In genomic region chr1:112701227-112702066, GRCh38 we compare ENCODE assay signal across 9 cellular contexts. TPM values are rescaled to one million over a fixed set of nuclear protein-coding genes. Genes with fewer than 3 reads are reported as not detected.
DNase-seq lines count a peak whose midpoint lies in the region; ATAC-seq, FAIRE-seq and TF ChIP-seq lines count a peak whose summit lies in the region.
"Had no signal": no experiment of that assay in that cellular context is flagged by ENCODE, and none has a peak within 500 bp of the region (broad histone marks: within the 10 kb centered on the region; RNA-seq: fewer than 3 reads in every experiment).

No MANE protein-coding gene starts in this region.

- no peak for FAIRE-seq in GM12878 (lab: Jason Lieb, UNC)
- FAIRE-seq: bronchial epithelial cell had no signal

- no peaks in the 10 kb centered on the region for H3K9me3 ChIP-seq in GM12878 (replicated peaks; ENCODE audit: control insufficient read depth, insufficient read depth, low read length)
- no peaks in the 10 kb centered on the region for H3K9me3 ChIP-seq in thymus (ENCODE audit: control insufficient read depth)

- H4K20me1 ChIP-seq in GM12878 (ENCODE audit: control insufficient read depth, insufficient read depth), result no peaks in the 10 kb centered on the region

- in situ Hi-C loops in GM12878 (cut with MboI), result no loop called here

- no peak overlapping the region for H3K9ac ChIP-seq in GM12878 (ENCODE audit: control insufficient read depth, insufficient read depth, low read length)

- no peak for TF ChIP-seq EP300 in GM12878 (IDR thresholded peaks at IDR 0.05; ENCODE audit: borderline replicate concordance in 1 of 2, control insufficient read depth in 1 of 2, low read depth in 2 of 2, low read length in 2 of 2)

- peaks cover 32% of the 10 kb centered on the region for H3K36me3 Mint-ChIP-seq in activated CD4-positive, alpha-beta T cell treated with anti-CD3 and anti-CD28 coated beads, Interleukin-2, amount 10 ng/mL, durations not matched to agents 24 days and 14 days (ENCODE audit: low read depth)

- POLR2A ChIA-PET in GM12878 (lab: Charles Lee), result interaction anchor here (0.6 to 1.3 kb wide), 3 partner anchors 13 to 30 kb away, joined by 3 to 4 read pairs (median 3); no protein-coding TSS in a partner anchor

- TF ChIP-seq CTCF in GM12878 (IDR thresholded peaks at IDR 0.05 in 2 of 3, conservative IDR thresholded peaks at IDR 0.05 in 1 of 3; ENCODE audit: control insufficient read depth in 2 of 3, extremely low read depth in 1 of 3, insufficient read depth in 1 of 3, low read depth in 3 of 3, low read length in 3 of 3), result no peak

- 79% methylated on average over 17 of the region's 17 CpGs for WGBS in GM12878 (ENCODE audit: insufficient coverage, insufficient replicate concordance, low lambda C conversion rate, missing lambda C conversion rate)
- WGBS in thymus, result 92% methylated on average over 17 of the region's 17 CpGs

- DNase-seq in activated CD4-positive, alpha-beta T cell treated with anti-CD3 and anti-CD28 coated beads, Interleukin-2, amount 10 ng/mL, durations not matched to agents 24 days and 14 days, result no peak
- no peak for DNase-seq in activated CD4-positive, alpha-beta T cell treated with anti-CD3 and anti-CD28 coated beads, Interleukin-2, amount 50 U/mL, for 4 hours
- DNase-seq in GM12878 (ENCODE audit: low read depth, low spot score), result no peak
- peak; percentile 64 for DNase-seq in mesenteric fat pad (ENCODE audit: low spot score)
- no peak for DNase-seq in midbrain (lab: John Stamatoyannopoulos, UW)

- peak overlapping the region; percentile 62 for H3K27ac ChIP-seq in GM12878 (ENCODE audit: control insufficient read depth, insufficient read depth)
- peak overlapping the region; percentile 47 for H3K27ac ChIP-seq in thymus (ENCODE audit: low read depth)

- H3K4me2 ChIP-seq in GM12878 (ENCODE audit: control insufficient read depth, insufficient read depth), result no peak overlapping the region; the same call in 1 of the 2 replicates

- no peaks in the 10 kb centered on the region for H3K27me3 Mint-ChIP-seq in activated CD4-positive, alpha-beta T cell treated with anti-CD3 and anti-CD28 coated beads, Interleukin-2, amount 10 ng/mL, durations not matched to agents 24 days and 14 days

- ATAC-seq in GM12878 (no peak), HG02759 (IDR thresholded peaks at IDR 0.05; ENCODE audit: unreplicated experiment) (no peak), esophagus mucosa (no peak)

- H3K79me2 ChIP-seq in GM12878 (ENCODE audit: control insufficient read depth, insufficient read depth, low read length), result peaks cover 28% of the 10 kb centered on the region

- no peaks in the 10 kb centered on the region for H3K9me3 Mint-ChIP-seq in activated CD4-positive, alpha-beta T cell treated with anti-CD3 and anti-CD28 coated beads, Interleukin-2, amount 10 ng/mL, durations not matched to agents 24 days and 14 days

- TF ChIP-seq RAD21 in GM12878 (IDR thresholded peaks at IDR 0.05; ENCODE audit: insufficient read depth, low read depth, low read length), result no peak

- H3K4me1 ChIP-seq in GM12878 (ENCODE audit: control insufficient read depth, insufficient read depth, low read length) (peaks cover 34% of the 10 kb centered on the region), thymus (ENCODE audit: control insufficient read depth, insufficient read depth, low read length) (peaks cover 12% of the 10 kb centered on the region)

- no peak overlapping the region for H3K4me3 ChIP-seq in GM12878
- H3K4me3 ChIP-seq in thymus (ENCODE audit: low read length), result no peak overlapping the region

- H2AFZ ChIP-seq in GM12878 (ENCODE audit: control insufficient read depth, low read depth, low read length), result no peak overlapping the region

- H3K27me3 ChIP-seq in GM12878 (replicated peaks in 1 of 2; ENCODE audit: control insufficient read depth in 2 of 2, insufficient read depth in 2 of 2, low read length in 1 of 2) (no peaks in the 10 kb centered on the region), thymus (ENCODE audit: control insufficient read depth, insufficient read depth) (no peaks in the 10 kb centered on the region)

- H3K4me1 Mint-ChIP-seq in activated CD4-positive, alpha-beta T cell treated with anti-CD3 and anti-CD28 coated beads, Interleukin-2, amount 10 ng/mL, durations not matched to agents 24 days and 14 days, result peaks cover 68% of the 10 kb centered on the region

- CTCF ChIA-PET in GM12878 (lab: Yijun Ruan, JAX), result interaction anchor here (0.7 to 5.6 kb wide), 5 partner anchors 14 to 307 kb away, joined by 3 to 48 read pairs (median 3); partner anchors contain the start of gene PPM1J

- intact Hi-C loops in activated CD4-positive, alpha-beta T cell treated with anti-CD3 and anti-CD28 coated beads, Interleukin-2, amount 10 ng/mL, durations not matched to agents 24 days and 14 days (cut with micrococcal nuclease), result no loop called here
- intact Hi-C loops in GM12878 (cut with micrococcal nuclease; ENCODE audit: unreplicated experiment), result no loop called here

- no peak; the same call in 1 of the 2 replicates for TF ChIP-seq POLR2A in GM12878 (IDR thresholded peaks at IDR 0.05; ENCODE audit: low read depth, low read length)

- RAD21 ChIA-PET in GM12878 (lab: Charles Lee; ENCODE audit: unreplicated experiment), result interaction anchor here (1.3 to 4.1 kb wide), 3 partner anchors 14 to 65 kb away, joined by 8 to 42 read pairs (median 14); partner anchors contain the start of genes MOV10 and PPM1J

- no TSS peak for BruUV-seq in GM12878 (replicated peaks; lab: Mats Ljungman, UMichigan)

- SMC1A ChIA-PET in GM12878 (lab: Charles Lee; ENCODE audit: uncharacterized antibody, unreplicated experiment), result interaction anchor here (0.9 to 4.0 kb wide), 5 partner anchors 22 to 239 kb away, joined by 3 to 28 read pairs (median 3); partner anchors contain the start of gene MOV10

- H3K27ac Mint-ChIP-seq in activated CD4-positive, alpha-beta T cell treated with anti-CD3 and anti-CD28 coated beads, Interleukin-2, amount 10 ng/mL, durations not matched to agents 24 days and 14 days, result peak overlapping the region; percentile 94

- H3K4me3 Mint-ChIP-seq in activated CD4-positive, alpha-beta T cell treated with anti-CD3 and anti-CD28 coated beads, Interleukin-2, amount 10 ng/mL, durations not matched to agents 24 days and 14 days, result peak overlapping the region; percentile 70

- H3K36me3 ChIP-seq in GM12878 (ENCODE audit: control insufficient read depth in 2 of 2, insufficient read depth in 2 of 2, low read length in 1 of 2) (peaks cover 0 to 18% of the 10 kb centered on the region in 2 experiments; a peak in 3 of 4 replicates), thymus (ENCODE audit: control insufficient read depth, insufficient read depth) (peaks cover 30% of the 10 kb centered on the region)

RNA-seq across cellular contexts. Expression of gene RHOC, which starts 5.5 kb away (rescaled TPM):
- total RNA-seq in activated CD4-positive, alpha-beta T cell treated with anti-CD3 and anti-CD28 coated beads, Interleukin-2, amount 10 ng/mL, durations not matched to agents 24 days and 14 days, result 48.5 and 53.4 TPM in 2 replicates
- 33.4 and 48.0 TPM in 2 replicates for total RNA-seq in GM12878 (2013; cell fraction: nucleolus; rRNA removed)
- total RNA-seq in GM12878 (2014; rRNA removed), result 178 and 187 TPM in 2 replicates
- total RNA-seq in GM12878 (2014; rRNA removed; fragmentation: Illumina TruSeq; extraction: Trizol), result 183 TPM in 2 replicates
- total RNA-seq in GM12878 (2021), result 138 and 142 TPM in 2 replicates
- 130 TPM for polyA plus RNA-seq in GM12878 (2011; ENCODE audit: low read depth)
- polyA plus RNA-seq in GM12878 (2011; rRNA removed), result 258 and 371 TPM in 2 replicates
- 673 and 682 TPM in 2 replicates for polyA plus RNA-seq in GM12878 (2011; cell fraction: cytosol; rRNA removed)
- polyA plus RNA-seq in GM12878 (2011; cell fraction: nucleus; rRNA removed), result 302 and 356 TPM in 2 replicates
- 211 and 224 TPM in 2 replicates for polyA plus RNA-seq in GM12878 (2012)
- polyA plus RNA-seq in GM12878 (2014; fragmentation: Illumina TruSeq; extraction: Trizol), result 316 and 336 TPM in 2 replicates
- polyA plus RNA-seq in GM12878 (2014; fragmentation: Nextera tagmentation; extraction: Ambion mirVana), result 10 to 100 TPM; 20.6 to 37.9 TPM
- 232 and 264 TPM in 2 replicates for polyA plus RNA-seq in GM12878 (2014; rRNA removed)
- polyA plus RNA-seq in GM12878 (2016; fragmentation: Nextera tagmentation; extraction: Ambion mirVana), result 100 to 1,000 TPM; 118 to 130 TPM
- 302 and 335 TPM in 2 replicates for polyA minus RNA-seq in GM12878 (2011; rRNA and poly(A)+ RNA removed)
- polyA minus RNA-seq in GM12878 (2011; cell fraction: cytosol; rRNA and poly(A)+ RNA removed), result 68.6 and 69.9 TPM in 2 replicates
- polyA minus RNA-seq in GM12878 (2011; cell fraction: nucleus; rRNA and poly(A)+ RNA removed), result 44.2 and 56.9 TPM in 2 replicates
- total RNA-seq in mesenteric fat pad, result 253 TPM
- 227 TPM for polyA plus RNA-seq in thymus
- total RNA-seq in esophagus mucosa, result 69.5 TPM

RNA-seq across cellular contexts. Expression of gene PPM1J, which starts 13.7 kb away (rescaled TPM):
- 1.2 and 1.4 TPM in 2 replicates for total RNA-seq in activated CD4-positive, alpha-beta T cell treated with anti-CD3 and anti-CD28 coated beads, Interleukin-2, amount 10 ng/mL, durations not matched to agents 24 days and 14 days
- 0.56 and 0.69 TPM in 2 replicates for total RNA-seq in GM12878 (2013; cell fraction: nucleolus; rRNA removed)
- 0.76 and 1.4 TPM in 2 replicates for total RNA-seq in GM12878 (2014; rRNA removed)
- total RNA-seq in GM12878 (2014; rRNA removed; fragmentation: Illumina TruSeq; extraction: Trizol), result 0.32 and 0.45 TPM in 2 replicates
- 0.59 and 1.5 TPM in 2 replicates for total RNA-seq in GM12878 (2021)
- polyA plus RNA-seq in GM12878 (2011; ENCODE audit: low read depth), result 0.47 TPM
- 0.88 and 1.6 TPM in 2 replicates for polyA plus RNA-seq in GM12878 (2011; rRNA removed)
- polyA plus RNA-seq in GM12878 (2011; cell fraction: cytosol; rRNA removed), result 2.2 and 2.3 TPM in 2 replicates
- 5.5 and 7.0 TPM in 2 replicates for polyA plus RNA-seq in GM12878 (2011; cell fraction: nucleus; rRNA removed)
- 0.72 and 0.80 TPM in 2 replicates for polyA plus RNA-seq in GM12878 (2012)
- 0.19 and 0.71 TPM in 2 replicates for polyA plus RNA-seq in GM12878 (2014; fragmentation: Illumina TruSeq; extraction: Trizol)
- under 1 TPM in 1 of 2 experiments, not detected in 1; 0.07 TPM for polyA plus RNA-seq in GM12878 (2014; fragmentation: Nextera tagmentation; extraction: Ambion mirVana)
- 1.3 and 1.8 TPM in 2 replicates for polyA plus RNA-seq in GM12878 (2014; rRNA removed)
- polyA plus RNA-seq in GM12878 (2016; fragmentation: Nextera tagmentation; extraction: Ambion mirVana), result under 1 TPM; 0.25 to 0.34 TPM
- 1.1 and 1.2 TPM in 2 replicates for polyA minus RNA-seq in GM12878 (2011; rRNA and poly(A)+ RNA removed)
- 0.94 TPM in 1 of 2 replicates, not detected in the other for polyA minus RNA-seq in GM12878 (2011; cell fraction: cytosol; rRNA and poly(A)+ RNA removed)
- 0.85 and 1.1 TPM in 2 replicates for polyA minus RNA-seq in GM12878 (2011; cell fraction: nucleus; rRNA and poly(A)+ RNA removed)
- 0.61 TPM for total RNA-seq in mesenteric fat pad
- 8.4 TPM for polyA plus RNA-seq in thymus
- 2.1 TPM for total RNA-seq in esophagus mucosa

RNA-seq across cellular contexts. Expression of gene MOV10, which starts 27.0 kb away (rescaled TPM):
- 70.7 and 76.7 TPM in 2 replicates for total RNA-seq in activated CD4-positive, alpha-beta T cell treated with anti-CD3 and anti-CD28 coated beads, Interleukin-2, amount 10 ng/mL, durations not matched to agents 24 days and 14 days
- 74.7 and 85.4 TPM in 2 replicates for total RNA-seq in GM12878 (2013; cell fraction: nucleolus; rRNA removed)
- total RNA-seq in GM12878 (2014; rRNA removed) (43.1 and 47.1 TPM in 2 replicates), GM12878 (2014; rRNA removed; fragmentation: Illumina TruSeq; extraction: Trizol) (31.4 and 37.4 TPM in 2 replicates), GM12878 (2021) (78.2 and 80.3 TPM in 2 replicates), mesenteric fat pad (38.0 TPM), esophagus mucosa (50.2 TPM)
- polyA plus RNA-seq in GM12878 (2011; ENCODE audit: low read depth), result 50.0 TPM
- polyA plus RNA-seq in GM12878 (2011; rRNA removed) (15.7 and 43.7 TPM in 2 replicates), GM12878 (2014; fragmentation: Illumina TruSeq; extraction: Trizol) (44.5 and 70.4 TPM in 2 replicates), GM12878 (2014; fragmentation: Nextera tagmentation; extraction: Ambion mirVana) (10 to 100 TPM; 21.0 to 28.6 TPM), GM12878 (2014; rRNA removed) (65.8 and 82.0 TPM in 2 replicates), GM12878 (2016; fragmentation: Nextera tagmentation; extraction: Ambion mirVana) (10 to 100 TPM; 52.5 to 58.6 TPM), thymus (62.9 TPM)
- polyA plus RNA-seq in GM12878 (2011; cell fraction: cytosol; rRNA removed), result 51.6 and 52.6 TPM in 2 replicates
- polyA plus RNA-seq in GM12878 (2011; cell fraction: nucleus; rRNA removed), result 214 and 236 TPM in 2 replicates
- polyA plus RNA-seq in GM12878 (2012), result 48.1 and 49.7 TPM in 2 replicates
- polyA minus RNA-seq in GM12878 (2011; rRNA and poly(A)+ RNA removed), result 34.5 and 70.3 TPM in 2 replicates
- 21.7 and 27.8 TPM in 2 replicates for polyA minus RNA-seq in GM12878 (2011; cell fraction: cytosol; rRNA and poly(A)+ RNA removed)
- polyA minus RNA-seq in GM12878 (2011; cell fraction: nucleus; rRNA and poly(A)+ RNA removed), result 49.7 and 83.2 TPM in 2 replicates
